ENCODE assay signal across 1 cellular context in the genomic region with DNA sequence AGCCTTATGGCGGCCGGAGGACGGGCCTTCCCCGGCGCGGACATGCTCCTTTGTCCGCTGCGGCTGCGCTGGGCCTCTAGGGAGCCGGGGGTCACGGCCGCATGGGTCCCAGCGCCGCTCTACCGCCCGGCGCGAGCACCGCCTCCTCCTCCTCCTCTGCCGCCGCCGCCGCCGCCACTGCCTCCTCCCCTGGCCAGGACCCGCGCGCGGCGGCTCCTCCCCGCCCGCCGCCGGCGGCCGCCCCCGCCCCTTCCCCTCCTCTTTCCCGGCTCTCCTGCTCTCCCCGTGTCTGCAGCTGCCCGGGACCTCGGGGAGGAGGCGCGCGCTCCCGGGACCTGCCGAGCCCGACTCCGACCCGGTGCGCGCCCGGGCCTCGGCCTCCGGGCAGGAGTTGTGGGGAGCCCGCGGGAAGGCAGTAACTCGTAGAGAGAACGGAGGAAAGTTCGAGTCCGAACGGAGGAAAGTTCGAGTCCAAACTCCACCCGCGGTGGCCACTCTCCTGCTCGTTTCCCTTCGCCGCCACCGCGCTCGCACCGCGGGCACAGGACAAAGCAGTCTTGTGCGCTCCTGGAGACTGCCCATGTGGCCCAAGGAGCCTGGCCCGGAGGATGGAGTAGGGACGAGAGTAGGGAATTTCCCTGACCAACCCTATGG.
TF ChIP-seq lines count a peak whose summit lies in the region.

A gene with protein sequence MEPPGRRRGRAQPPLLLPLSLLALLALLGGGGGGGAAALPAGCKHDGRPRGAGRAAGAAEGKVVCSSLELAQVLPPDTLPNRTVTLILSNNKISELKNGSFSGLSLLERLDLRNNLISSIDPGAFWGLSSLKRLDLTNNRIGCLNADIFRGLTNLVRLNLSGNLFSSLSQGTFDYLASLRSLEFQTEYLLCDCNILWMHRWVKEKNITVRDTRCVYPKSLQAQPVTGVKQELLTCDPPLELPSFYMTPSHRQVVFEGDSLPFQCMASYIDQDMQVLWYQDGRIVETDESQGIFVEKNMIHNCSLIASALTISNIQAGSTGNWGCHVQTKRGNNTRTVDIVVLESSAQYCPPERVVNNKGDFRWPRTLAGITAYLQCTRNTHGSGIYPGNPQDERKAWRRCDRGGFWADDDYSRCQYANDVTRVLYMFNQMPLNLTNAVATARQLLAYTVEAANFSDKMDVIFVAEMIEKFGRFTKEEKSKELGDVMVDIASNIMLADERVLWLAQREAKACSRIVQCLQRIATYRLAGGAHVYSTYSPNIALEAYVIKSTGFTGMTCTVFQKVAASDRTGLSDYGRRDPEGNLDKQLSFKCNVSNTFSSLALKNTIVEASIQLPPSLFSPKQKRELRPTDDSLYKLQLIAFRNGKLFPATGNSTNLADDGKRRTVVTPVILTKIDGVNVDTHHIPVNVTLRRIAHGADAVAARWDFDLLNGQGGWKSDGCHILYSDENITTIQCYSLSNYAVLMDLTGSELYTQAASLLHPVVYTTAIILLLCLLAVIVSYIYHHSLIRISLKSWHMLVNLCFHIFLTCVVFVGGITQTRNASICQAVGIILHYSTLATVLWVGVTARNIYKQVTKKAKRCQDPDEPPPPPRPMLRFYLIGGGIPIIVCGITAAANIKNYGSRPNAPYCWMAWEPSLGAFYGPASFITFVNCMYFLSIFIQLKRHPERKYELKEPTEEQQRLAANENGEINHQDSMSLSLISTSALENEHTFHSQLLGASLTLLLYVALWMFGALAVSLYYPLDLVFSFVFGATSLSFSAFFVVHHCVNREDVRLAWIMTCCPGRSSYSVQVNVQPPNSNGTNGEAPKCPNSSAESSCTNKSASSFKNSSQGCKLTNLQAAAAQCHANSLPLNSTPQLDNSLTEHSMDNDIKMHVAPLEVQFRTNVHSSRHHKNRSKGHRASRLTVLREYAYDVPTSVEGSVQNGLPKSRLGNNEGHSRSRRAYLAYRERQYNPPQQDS (N-terminal part only) (minus strand): TSS at position 179 of the 654 bp plus-strand sequence. CDS start 282 bp downstream, outside the sequence.

TF ChIP-seq in HepG2, 621 proteins besides CTCF, POLR2A, EP300 and RAD21 (continued from another document and continues in another):
- TF ChIP-seq, protein P1, sequence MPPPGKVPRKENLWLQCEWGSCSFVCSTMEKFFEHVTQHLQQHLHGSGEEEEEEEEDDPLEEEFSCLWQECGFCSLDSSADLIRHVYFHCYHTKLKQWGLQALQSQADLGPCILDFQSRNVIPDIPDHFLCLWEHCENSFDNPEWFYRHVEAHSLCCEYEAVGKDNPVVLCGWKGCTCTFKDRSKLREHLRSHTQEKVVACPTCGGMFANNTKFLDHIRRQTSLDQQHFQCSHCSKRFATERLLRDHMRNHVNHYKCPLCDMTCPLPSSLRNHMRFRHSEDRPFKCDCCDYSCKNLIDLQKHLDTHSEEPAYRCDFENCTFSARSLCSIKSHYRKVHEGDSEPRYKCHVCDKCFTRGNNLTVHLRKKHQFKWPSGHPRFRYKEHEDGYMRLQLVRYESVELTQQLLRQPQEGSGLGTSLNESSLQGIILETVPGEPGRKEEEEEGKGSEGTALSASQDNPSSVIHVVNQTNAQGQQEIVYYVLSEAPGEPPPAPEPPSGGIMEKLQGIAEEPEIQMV (CRISPR knock-in tag; IDR thresholded peaks at IDR 0.05; ENCODE audit: low read depth), result no peak; the same call in 1 of the 2 replicates
- TF ChIP-seq ZNF224 (CRISPR knock-in tag; IDR thresholded peaks at IDR 0.05) (no peak), ZSCAN21 (CRISPR knock-in tag; IDR thresholded peaks at IDR 0.05; ENCODE audit: borderline replicate concordance) (no peak), JUND (CRISPR knock-in tag; IDR thresholded peaks at IDR 0.05) (no peak), ETV5 (CRISPR knock-in tag; IDR thresholded peaks at IDR 0.05; ENCODE audit: borderline replicate concordance) (no peak), ZNF569 (CRISPR knock-in tag; IDR thresholded peaks at IDR 0.05; ENCODE audit: borderline replicate concordance) (no peak), TEAD3 (CRISPR knock-in tag; optimal IDR thresholded peaks at IDR 0.05; ENCODE audit: borderline replicate concordance) (no peak), ZNF777 (CRISPR knock-in tag; IDR thresholded peaks at IDR 0.05) (no peak), MAFK (conservative IDR thresholded peaks at IDR 0.05 in 1 of 2, IDR thresholded peaks at IDR 0.05 in 1 of 2; ENCODE audit: low read length in 2 of 2) (no peak), KLF13 (CRISPR knock-in tag; IDR thresholded peaks at IDR 0.05) (no peak), ZNF619 (CRISPR knock-in tag; IDR thresholded peaks at IDR 0.05) (no peak), TAF15 (IDR thresholded peaks at IDR 0.05; ENCODE audit: low read depth, low read length, poor library complexity, severe bottlenecking) (no peak), STAT5B (CRISPR knock-in tag; IDR thresholded peaks at IDR 0.05) (no peak), REL (CRISPR knock-in tag; conservative IDR thresholded peaks at IDR 0.05) (0 out of 2 replicates have a peak, but pooled peaks have one; percentile 45), ETV6 (CRISPR knock-in tag; conservative IDR thresholded peaks at IDR 0.05) (no peak), ZSCAN20 (CRISPR knock-in tag; IDR thresholded peaks at IDR 0.05; ENCODE audit: borderline replicate concordance) (no peak), PCBP2 (optimal IDR thresholded peaks at IDR 0.05; ENCODE audit: low read depth, low read length, poor library complexity, severe bottlenecking) (no peak), ZMYM3 (CRISPR knock-in tag; IDR thresholded peaks at IDR 0.05) (no peak)
- TF ChIP-seq, protein P2, sequence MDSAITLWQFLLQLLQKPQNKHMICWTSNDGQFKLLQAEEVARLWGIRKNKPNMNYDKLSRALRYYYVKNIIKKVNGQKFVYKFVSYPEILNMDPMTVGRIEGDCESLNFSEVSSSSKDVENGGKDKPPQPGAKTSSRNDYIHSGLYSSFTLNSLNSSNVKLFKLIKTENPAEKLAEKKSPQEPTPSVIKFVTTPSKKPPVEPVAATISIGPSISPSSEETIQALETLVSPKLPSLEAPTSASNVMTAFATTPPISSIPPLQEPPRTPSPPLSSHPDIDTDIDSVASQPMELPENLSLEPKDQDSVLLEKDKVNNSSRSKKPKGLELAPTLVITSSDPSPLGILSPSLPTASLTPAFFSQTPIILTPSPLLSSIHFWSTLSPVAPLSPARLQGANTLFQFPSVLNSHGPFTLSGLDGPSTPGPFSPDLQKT (CRISPR knock-in tag; IDR thresholded peaks at IDR 0.05; ENCODE audit: borderline replicate concordance), result no peak
- TF ChIP-seq, protein P3, sequence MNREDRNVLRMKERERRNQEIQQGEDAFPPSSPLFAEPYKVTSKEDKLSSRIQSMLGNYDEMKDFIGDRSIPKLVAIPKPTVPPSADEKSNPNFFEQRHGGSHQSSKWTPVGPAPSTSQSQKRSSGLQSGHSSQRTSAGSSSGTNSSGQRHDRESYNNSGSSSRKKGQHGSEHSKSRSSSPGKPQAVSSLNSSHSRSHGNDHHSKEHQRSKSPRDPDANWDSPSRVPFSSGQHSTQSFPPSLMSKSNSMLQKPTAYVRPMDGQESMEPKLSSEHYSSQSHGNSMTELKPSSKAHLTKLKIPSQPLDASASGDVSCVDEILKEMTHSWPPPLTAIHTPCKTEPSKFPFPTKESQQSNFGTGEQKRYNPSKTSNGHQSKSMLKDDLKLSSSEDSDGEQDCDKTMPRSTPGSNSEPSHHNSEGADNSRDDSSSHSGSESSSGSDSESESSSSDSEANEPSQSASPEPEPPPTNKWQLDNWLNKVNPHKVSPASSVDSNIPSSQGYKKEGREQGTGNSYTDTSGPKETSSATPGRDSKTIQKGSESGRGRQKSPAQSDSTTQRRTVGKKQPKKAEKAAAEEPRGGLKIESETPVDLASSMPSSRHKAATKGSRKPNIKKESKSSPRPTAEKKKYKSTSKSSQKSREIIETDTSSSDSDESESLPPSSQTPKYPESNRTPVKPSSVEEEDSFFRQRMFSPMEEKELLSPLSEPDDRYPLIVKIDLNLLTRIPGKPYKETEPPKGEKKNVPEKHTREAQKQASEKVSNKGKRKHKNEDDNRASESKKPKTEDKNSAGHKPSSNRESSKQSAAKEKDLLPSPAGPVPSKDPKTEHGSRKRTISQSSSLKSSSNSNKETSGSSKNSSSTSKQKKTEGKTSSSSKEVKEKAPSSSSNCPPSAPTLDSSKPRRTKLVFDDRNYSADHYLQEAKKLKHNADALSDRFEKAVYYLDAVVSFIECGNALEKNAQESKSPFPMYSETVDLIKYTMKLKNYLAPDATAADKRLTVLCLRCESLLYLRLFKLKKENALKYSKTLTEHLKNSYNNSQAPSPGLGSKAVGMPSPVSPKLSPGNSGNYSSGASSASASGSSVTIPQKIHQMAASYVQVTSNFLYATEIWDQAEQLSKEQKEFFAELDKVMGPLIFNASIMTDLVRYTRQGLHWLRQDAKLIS (CRISPR knock-in tag; IDR thresholded peaks at IDR 0.05), result no peak
- TF ChIP-seq, protein P4, sequence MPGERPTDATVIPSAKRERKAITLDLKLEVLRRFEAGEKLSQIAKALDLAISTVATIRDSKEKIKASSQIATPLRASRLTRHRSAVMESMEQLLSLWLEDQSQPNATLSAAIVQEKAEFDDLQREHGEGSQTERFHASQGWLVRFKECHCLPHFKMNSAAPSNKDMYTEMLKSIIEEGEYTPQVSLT (CRISPR knock-in tag; IDR thresholded peaks at IDR 0.05; ENCODE audit: borderline replicate concordance, low read depth), result no peak
- TF ChIP-seq, protein P5, sequence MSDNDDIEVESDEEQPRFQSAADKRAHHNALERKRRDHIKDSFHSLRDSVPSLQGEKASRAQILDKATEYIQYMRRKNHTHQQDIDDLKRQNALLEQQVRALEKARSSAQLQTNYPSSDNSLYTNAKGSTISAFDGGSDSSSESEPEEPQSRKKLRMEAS (IDR thresholded peaks at IDR 0.05), result peak; percentile 33
- TF ChIP-seq, protein P6, sequence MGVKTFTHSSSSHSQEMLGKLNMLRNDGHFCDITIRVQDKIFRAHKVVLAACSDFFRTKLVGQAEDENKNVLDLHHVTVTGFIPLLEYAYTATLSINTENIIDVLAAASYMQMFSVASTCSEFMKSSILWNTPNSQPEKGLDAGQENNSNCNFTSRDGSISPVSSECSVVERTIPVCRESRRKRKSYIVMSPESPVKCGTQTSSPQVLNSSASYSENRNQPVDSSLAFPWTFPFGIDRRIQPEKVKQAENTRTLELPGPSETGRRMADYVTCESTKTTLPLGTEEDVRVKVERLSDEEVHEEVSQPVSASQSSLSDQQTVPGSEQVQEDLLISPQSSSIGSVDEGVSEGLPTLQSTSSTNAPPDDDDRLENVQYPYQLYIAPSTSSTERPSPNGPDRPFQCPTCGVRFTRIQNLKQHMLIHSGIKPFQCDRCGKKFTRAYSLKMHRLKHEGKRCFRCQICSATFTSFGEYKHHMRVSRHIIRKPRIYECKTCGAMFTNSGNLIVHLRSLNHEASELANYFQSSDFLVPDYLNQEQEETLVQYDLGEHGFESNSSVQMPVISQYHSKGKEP (CRISPR knock-in tag; IDR thresholded peaks at IDR 0.05), result no peak
- TF ChIP-seq, protein P7, sequence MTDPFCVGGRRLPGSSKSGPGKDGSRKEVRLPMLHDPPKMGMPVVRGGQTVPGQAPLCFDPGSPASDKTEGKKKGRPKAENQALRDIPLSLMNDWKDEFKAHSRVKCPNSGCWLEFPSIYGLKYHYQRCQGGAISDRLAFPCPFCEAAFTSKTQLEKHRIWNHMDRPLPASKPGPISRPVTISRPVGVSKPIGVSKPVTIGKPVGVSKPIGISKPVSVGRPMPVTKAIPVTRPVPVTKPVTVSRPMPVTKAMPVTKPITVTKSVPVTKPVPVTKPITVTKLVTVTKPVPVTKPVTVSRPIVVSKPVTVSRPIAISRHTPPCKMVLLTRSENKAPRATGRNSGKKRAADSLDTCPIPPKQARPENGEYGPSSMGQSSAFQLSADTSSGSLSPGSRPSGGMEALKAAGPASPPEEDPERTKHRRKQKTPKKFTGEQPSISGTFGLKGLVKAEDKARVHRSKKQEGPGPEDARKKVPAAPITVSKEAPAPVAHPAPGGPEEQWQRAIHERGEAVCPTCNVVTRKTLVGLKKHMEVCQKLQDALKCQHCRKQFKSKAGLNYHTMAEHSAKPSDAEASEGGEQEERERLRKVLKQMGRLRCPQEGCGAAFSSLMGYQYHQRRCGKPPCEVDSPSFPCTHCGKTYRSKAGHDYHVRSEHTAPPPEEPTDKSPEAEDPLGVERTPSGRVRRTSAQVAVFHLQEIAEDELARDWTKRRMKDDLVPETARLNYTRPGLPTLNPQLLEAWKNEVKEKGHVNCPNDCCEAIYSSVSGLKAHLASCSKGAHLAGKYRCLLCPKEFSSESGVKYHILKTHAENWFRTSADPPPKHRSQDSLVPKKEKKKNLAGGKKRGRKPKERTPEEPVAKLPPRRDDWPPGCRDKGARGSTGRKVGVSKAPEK (CRISPR knock-in tag; IDR thresholded peaks at IDR 0.05; ENCODE audit: borderline replicate concordance), result no peak; the same call in 1 of the 2 replicates
- TF ChIP-seq, protein P8, sequence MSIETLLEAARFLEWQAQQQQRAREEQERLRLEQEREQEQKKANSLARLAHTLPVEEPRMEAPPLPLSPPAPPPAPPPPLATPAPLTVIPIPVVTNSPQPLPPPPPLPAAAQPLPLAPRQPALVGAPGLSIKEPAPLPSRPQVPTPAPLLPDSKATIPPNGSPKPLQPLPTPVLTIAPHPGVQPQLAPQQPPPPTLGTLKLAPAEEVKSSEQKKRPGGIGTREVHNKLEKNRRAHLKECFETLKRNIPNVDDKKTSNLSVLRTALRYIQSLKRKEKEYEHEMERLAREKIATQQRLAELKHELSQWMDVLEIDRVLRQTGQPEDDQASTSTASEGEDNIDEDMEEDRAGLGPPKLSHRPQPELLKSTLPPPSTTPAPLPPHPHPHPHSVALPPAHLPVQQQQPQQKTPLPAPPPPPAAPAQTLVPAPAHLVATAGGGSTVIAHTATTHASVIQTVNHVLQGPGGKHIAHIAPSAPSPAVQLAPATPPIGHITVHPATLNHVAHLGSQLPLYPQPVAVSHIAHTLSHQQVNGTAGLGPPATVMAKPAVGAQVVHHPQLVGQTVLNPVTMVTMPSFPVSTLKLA (IDR thresholded peaks at IDR 0.05), result no peak
- TF ChIP-seq, protein P9, sequence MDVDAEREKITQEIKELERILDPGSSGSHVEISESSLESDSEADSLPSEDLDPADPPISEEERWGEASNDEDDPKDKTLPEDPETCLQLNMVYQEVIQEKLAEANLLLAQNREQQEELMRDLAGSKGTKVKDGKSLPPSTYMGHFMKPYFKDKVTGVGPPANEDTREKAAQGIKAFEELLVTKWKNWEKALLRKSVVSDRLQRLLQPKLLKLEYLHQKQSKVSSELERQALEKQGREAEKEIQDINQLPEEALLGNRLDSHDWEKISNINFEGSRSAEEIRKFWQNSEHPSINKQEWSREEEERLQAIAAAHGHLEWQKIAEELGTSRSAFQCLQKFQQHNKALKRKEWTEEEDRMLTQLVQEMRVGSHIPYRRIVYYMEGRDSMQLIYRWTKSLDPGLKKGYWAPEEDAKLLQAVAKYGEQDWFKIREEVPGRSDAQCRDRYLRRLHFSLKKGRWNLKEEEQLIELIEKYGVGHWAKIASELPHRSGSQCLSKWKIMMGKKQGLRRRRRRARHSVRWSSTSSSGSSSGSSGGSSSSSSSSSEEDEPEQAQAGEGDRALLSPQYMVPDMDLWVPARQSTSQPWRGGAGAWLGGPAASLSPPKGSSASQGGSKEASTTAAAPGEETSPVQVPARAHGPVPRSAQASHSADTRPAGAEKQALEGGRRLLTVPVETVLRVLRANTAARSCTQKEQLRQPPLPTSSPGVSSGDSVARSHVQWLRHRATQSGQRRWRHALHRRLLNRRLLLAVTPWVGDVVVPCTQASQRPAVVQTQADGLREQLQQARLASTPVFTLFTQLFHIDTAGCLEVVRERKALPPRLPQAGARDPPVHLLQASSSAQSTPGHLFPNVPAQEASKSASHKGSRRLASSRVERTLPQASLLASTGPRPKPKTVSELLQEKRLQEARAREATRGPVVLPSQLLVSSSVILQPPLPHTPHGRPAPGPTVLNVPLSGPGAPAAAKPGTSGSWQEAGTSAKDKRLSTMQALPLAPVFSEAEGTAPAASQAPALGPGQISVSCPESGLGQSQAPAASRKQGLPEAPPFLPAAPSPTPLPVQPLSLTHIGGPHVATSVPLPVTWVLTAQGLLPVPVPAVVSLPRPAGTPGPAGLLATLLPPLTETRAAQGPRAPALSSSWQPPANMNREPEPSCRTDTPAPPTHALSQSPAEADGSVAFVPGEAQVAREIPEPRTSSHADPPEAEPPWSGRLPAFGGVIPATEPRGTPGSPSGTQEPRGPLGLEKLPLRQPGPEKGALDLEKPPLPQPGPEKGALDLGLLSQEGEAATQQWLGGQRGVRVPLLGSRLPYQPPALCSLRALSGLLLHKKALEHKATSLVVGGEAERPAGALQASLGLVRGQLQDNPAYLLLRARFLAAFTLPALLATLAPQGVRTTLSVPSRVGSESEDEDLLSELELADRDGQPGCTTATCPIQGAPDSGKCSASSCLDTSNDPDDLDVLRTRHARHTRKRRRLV (CRISPR knock-in tag; IDR thresholded peaks at IDR 0.05), result no peak
